In the genomic region with DNA sequence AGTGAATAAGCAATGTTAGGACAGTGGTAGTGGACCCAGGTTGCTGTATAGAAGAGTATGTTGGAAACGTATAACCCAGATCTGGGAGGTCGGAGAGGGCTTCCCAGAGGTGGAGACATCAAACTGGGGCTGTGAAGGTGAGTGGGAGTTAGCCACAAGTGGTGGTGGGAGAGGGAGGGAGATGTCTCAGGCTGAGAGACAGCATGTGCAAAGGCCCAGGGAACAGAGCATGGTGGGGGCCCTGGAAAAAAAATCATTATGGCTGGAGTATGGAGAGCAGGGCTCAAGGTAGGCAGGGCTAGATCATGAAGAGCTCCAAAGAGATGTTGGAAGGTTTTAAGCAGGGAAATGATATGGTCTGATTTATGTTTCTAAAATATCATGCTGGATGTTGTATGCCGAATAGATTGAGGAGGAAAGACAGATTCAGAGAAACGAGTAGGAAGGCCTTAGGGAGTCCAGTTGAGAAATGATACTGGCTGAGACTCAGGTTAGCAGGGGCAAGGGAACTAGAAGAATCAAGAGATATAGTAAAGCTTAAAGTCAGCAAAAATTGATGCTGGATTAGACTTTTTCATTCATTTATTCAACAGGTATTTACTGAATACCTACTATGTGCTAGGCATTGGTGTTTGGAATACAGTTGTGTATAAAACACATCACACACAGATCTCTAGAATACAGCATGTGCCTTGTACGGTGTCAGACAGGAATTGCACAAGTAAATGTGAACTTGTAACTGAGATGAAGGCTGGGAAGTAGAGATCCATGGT, we compare ENCODE assay signal across 22 cellular contexts. TPM values are rescaled to one million over a fixed set of nuclear protein-coding genes. Genes with fewer than 3 reads are reported as not detected.
A peak's percentile ranks its signal among the peaks of the same experiment; 100 is the strongest.
DNase-seq lines count a peak whose midpoint lies in the region; ATAC-seq, FAIRE-seq and TF ChIP-seq lines count a peak whose summit lies in the region.
"Had no signal": no experiment of that assay in that cellular context is flagged by ENCODE, and none has a peak within 500 bp of the region (broad histone marks: within the 10 kb centered on the region; RNA-seq: fewer than 3 reads in every experiment).

No MANE protein-coding gene starts in this region.

- no peak overlapping the region for H3K27ac ChIP-seq in HepG2 (ENCODE audit: extremely low read length, insufficient read depth, low read length)
- no peak overlapping the region for H3K27ac ChIP-seq in right lobe of liver
- H3K27ac ChIP-seq in K562 (ENCODE audit: extremely low read depth, low read depth, low read length): no peak overlapping the region
- H3K27ac ChIP-seq in thyroid gland: peak overlapping the region; percentile 49 to 84 (median 83)

- H3K9me3 ChIP-seq in HepG2 (ENCODE audit: low read length): no peaks in the 10 kb centered on the region
- H3K9me3 ChIP-seq in right lobe of liver: no peaks in the 10 kb centered on the region
- no peaks in the 10 kb centered on the region for H3K9me3 ChIP-seq in K562 (replicated peaks; ENCODE audit: control insufficient read depth, insufficient read depth, low read depth, low read length)
- H3K9me3 ChIP-seq in thyroid gland: no peaks in the 10 kb centered on the region
- H3K9me3 ChIP-seq: BE2C, Caco-2, MG63 had no signal

- H3K9me3 Mint-ChIP-seq in naive thymus-derived CD8-positive, alpha-beta T cell: no peaks in the 10 kb centered on the region
- H3K9me3 Mint-ChIP-seq in type B pancreatic cell: no peaks in the 10 kb centered on the region
- H3K9me3 Mint-ChIP-seq: H9 had no signal

- H3K79me2 ChIP-seq in HepG2 (ENCODE audit: insufficient read depth, low read length): no peaks in the 10 kb centered on the region
- H3K79me2 ChIP-seq in K562 (ENCODE audit: control insufficient read depth, insufficient read depth, low read length): peaks cover 11% of the 10 kb centered on the region; the same call in 1 of the 3 replicates

- H3K36me3 ChIP-seq in HepG2 (replicated peaks in 1 of 2; ENCODE audit: control insufficient read depth in 1 of 2, insufficient read depth in 2 of 2, low read length in 2 of 2): no peaks in the 10 kb centered on the region
- H3K36me3 ChIP-seq in right lobe of liver: no peaks in the 10 kb centered on the region
- no peaks in the 10 kb centered on the region for H3K36me3 ChIP-seq in K562 (ENCODE audit: control insufficient read depth, insufficient read depth, low read length)
- H3K36me3 ChIP-seq in thyroid gland: no peaks in the 10 kb centered on the region
- H3K36me3 ChIP-seq: MG63 had no signal

- TF ChIP-seq EP300 in HepG2 (IDR thresholded peaks at IDR 0.05; ENCODE audit: low read depth in 2 of 2, low read length in 2 of 2) (no peak), HepG2 (CRISPR knock-in tag; IDR thresholded peaks at IDR 0.05; ENCODE audit: borderline replicate concordance) (no peak), K562 (IDR thresholded peaks at IDR 0.05; ENCODE audit: low read length) (no peak)

- in situ Hi-C loops in HepG2 (cut with HindIII; ENCODE audit: extremely low pct_ligation_motif_present, low pct_unique_long_range_greater_than_20kb): no loop called here
- in situ Hi-C loops in K562 (cut with MboI): no loop called here

- no peak overlapping the region for H2AFZ ChIP-seq in HepG2 (ENCODE audit: low read length)
- H2AFZ ChIP-seq in K562 (ENCODE audit: low read depth, low read length): no peak overlapping the region

- DNase-seq in HepG2 (ENCODE audit: low spot score) (no peak), right lobe of liver (no peak), K562 (ENCODE audit: extremely low read depth in 1 of 4, low spot score in 3 of 4) (no peak), thyroid gland (no peak), erythroblast (lab: John Stamatoyannopoulos, UW) (no peak), type B pancreatic cell (ENCODE audit: extremely low spot score, unreplicated experiment) (no peak)
- DNase-seq in naive thymus-derived CD8-positive, alpha-beta T cell: no peak
- DNase-seq in activated CD4-positive, alpha-beta T cell treated with anti-CD3 and anti-CD28 coated beads, Interleukin-2, amount 50 U/mL, for 4 hours: no peak
- DNase-seq: BE2C, Caco-2, DMS 273 treated with DMSO at 0.1 percent for 48 hours, DMS79 treated with DMSO at 0.1 percent for 48 hours, H9, MG63, NCI-H1417, NCI-H1694 treated with DMSO at 0.1 percent for 48 hours, NCI-H2081 treated with DMSO at 0.1 percent for 48 hours, NCI-H2171 treated with DMSO at 0.1 percent for 48 hours, NCI-H524 treated with DMSO at 0.1 percent for 48 hours, NCI-H82 had no signal

- 95% methylated on average over 5 of the region's 5 CpGs for WGBS in HepG2 (ENCODE audit: low lambda C conversion rate)
- WGBS in right lobe of liver (ENCODE audit: insufficient coverage, low coverage, low lambda C conversion rate, missing lambda C conversion rate): 81% methylated on average over 5 of the region's 5 CpGs
- 75% methylated on average over 5 of the region's 5 CpGs for WGBS in K562 (ENCODE audit: insufficient coverage, low coverage, missing lambda C conversion rate)
- 85 to 92% methylated on average over 5 of the region's 5 CpGs for WGBS in thyroid gland, 2 donors

- H3K4me2 ChIP-seq in HepG2 (ENCODE audit: low read depth, low read length) (no peak overlapping the region), K562 (ENCODE audit: insufficient read depth, low read length) (no peak overlapping the region)

- intact Hi-C loops in HepG2 (cut with micrococcal nuclease; ENCODE audit: unreplicated experiment): no loop called here
- intact Hi-C loops in right lobe of liver (cut with DNase I): no loop called here
- intact Hi-C loops in K562 (cut with micrococcal nuclease): no loop called here
- intact Hi-C loops in thyroid gland (cut with DNase I): no loop called here

- H3K9ac ChIP-seq in HepG2 (ENCODE audit: insufficient read depth, low read depth, low read length) (no peak overlapping the region), K562 (ENCODE audit: insufficient read depth in 1 of 2, low read depth in 2 of 2, low read length in 2 of 2) (no peak overlapping the region)

- H3K4me1 ChIP-seq in HepG2 (ENCODE audit: insufficient read depth, low read length) (peaks cover 88% of the 10 kb centered on the region), right lobe of liver (peaks cover 0 to 22% (median 0%) of the 10 kb centered on the region in 4 donors), K562 (replicated peaks in 1 of 2; ENCODE audit: control insufficient read depth in 2 of 2, insufficient read depth in 2 of 2, low read length in 2 of 2) (peaks cover 13 to 58% of the 10 kb centered on the region in 2 experiments; a peak in 4 of 5 replicates), thyroid gland (peaks cover 78 to 79% of the 10 kb centered on the region in 2 donors)
- H3K4me1 ChIP-seq: Caco-2 had no signal

- peaks cover 4% of the 10 kb centered on the region for H3K9me1 ChIP-seq in K562 (ENCODE audit: control insufficient read depth, insufficient read depth, low read length)

- POLR2A ChIA-PET in HepG2 (lab: Yijun Ruan, JAX) (interaction anchor here (12.6 kb wide), 1 partner anchor 17 kb away, joined by 120 read pairs; the partner anchor contains the start of gene ITPR1), K562 (lab: Yijun Ruan, JAX) (interaction anchor here (0.6 to 10.9 kb wide), 4 partner anchors 9 to 507 kb away, joined by 3 to 220 read pairs (median 24); partner anchors contain the start of gene ITPR1)
- POLR2A ChIA-PET in naive thymus-derived CD8-positive, alpha-beta T cell (lab: Charles Lee): interaction anchor here (1.8 to 2.9 kb wide), 3 partner anchors 9 to 17 kb away, joined by 6 to 11 read pairs (median 6); partner anchors contain the start of gene ITPR1

- FAIRE-seq in HepG2 (lab: Jason Lieb, UNC): no peak
- FAIRE-seq in K562 (lab: Jason Lieb, UNC): no peak
- FAIRE-seq: A204.1 had no signal

- no peak overlapping the region for H3K4me3 ChIP-seq in HepG2 (replicated peaks in 1 of 3; ENCODE audit: insufficient read depth in 1 of 3, low read depth in 2 of 3, low read length in 3 of 3)
- H3K4me3 ChIP-seq in right lobe of liver: no peak overlapping the region
- no peak overlapping the region for H3K4me3 ChIP-seq in K562
- H3K4me3 ChIP-seq in thyroid gland (replicated peaks in 1 of 3): no peak overlapping the region
- H3K4me3 ChIP-seq: MG63 had no signal

- H3K4me1 Mint-ChIP-seq in naive thymus-derived CD8-positive, alpha-beta T cell: peaks cover 39 to 90% (median 70%) of the 10 kb centered on the region in 4 donors
- peaks cover 76% of the 10 kb centered on the region for H3K4me1 Mint-ChIP-seq in type B pancreatic cell (ENCODE audit: unreplicated experiment)

- TF ChIP-seq RAD21 in HepG2 (CRISPR knock-in tag; IDR thresholded peaks at IDR 0.05): no peak
- no peak for TF ChIP-seq RAD21 in K562 (CRISPR knock-in tag; conservative IDR thresholded peaks at IDR 0.05 in 1 of 2, IDR thresholded peaks at IDR 0.05 in 1 of 2)

- peaks cover 0 to 13% (median 5%) of the 10 kb centered on the region in 3 donors for H3K36me3 Mint-ChIP-seq in naive thymus-derived CD8-positive, alpha-beta T cell
- peaks cover 16% of the 10 kb centered on the region for H3K36me3 Mint-ChIP-seq in type B pancreatic cell

- ATAC-seq in HepG2 (no peak), right lobe of liver (no peak), K562 (no peak)
- no peak for ATAC-seq in naive thymus-derived CD8-positive, alpha-beta T cell
- ATAC-seq: Panc1 had no signal

- H3K27ac Mint-ChIP-seq in naive thymus-derived CD8-positive, alpha-beta T cell: peak overlapping the region in 6 of 10 donors; percentile 25 to 79 (median 58)
- no peak overlapping the region for H3K27ac Mint-ChIP-seq in type B pancreatic cell
- H3K27ac Mint-ChIP-seq: H9 had no signal

- no peak overlapping the region for H3K4me3 Mint-ChIP-seq in naive thymus-derived CD8-positive, alpha-beta T cell
- no peak overlapping the region for H3K4me3 Mint-ChIP-seq in type B pancreatic cell
- H3K4me3 Mint-ChIP-seq: H9 had no signal

- H3K27me3 ChIP-seq in HepG2 (ENCODE audit: control insufficient read depth in 1 of 2, insufficient read depth in 2 of 2, low read length in 2 of 2): no peaks in the 10 kb centered on the region
- H3K27me3 ChIP-seq in right lobe of liver: no peaks in the 10 kb centered on the region
- no peaks in the 10 kb centered on the region for H3K27me3 ChIP-seq in K562 (ENCODE audit: control insufficient read depth in 2 of 2, insufficient read depth in 2 of 2, low read length in 2 of 2)
- no peaks in the 10 kb centered on the region for H3K27me3 ChIP-seq in thyroid gland
- H3K27me3 ChIP-seq: BE2C, MG63 had no signal

- TF ChIP-seq CTCF in HepG2 (CRISPR knock-in tag; IDR thresholded peaks at IDR 0.05) (no peak), right lobe of liver (IDR thresholded peaks at IDR 0.05) (no peak), K562 (IDR thresholded peaks at IDR 0.05 in 2 of 3, conservative IDR thresholded peaks at IDR 0.05 in 1 of 3; ENCODE audit: insufficient read depth in 2 of 3, low read depth in 1 of 3, low read length in 3 of 3) (no peak), thyroid gland (IDR thresholded peaks at IDR 0.05) (no peak), type B pancreatic cell (conservative IDR thresholded peaks at IDR 0.05) (no peak)

- no peaks in the 10 kb centered on the region for H4K20me1 ChIP-seq in HepG2 (ENCODE audit: insufficient read depth, low read length)
- no peaks in the 10 kb centered on the region; the same call in 1 of the 2 replicates for H4K20me1 ChIP-seq in K562 (replicated peaks; ENCODE audit: control insufficient read depth, insufficient read depth, low read length)

- no peaks in the 10 kb centered on the region for H3K27me3 Mint-ChIP-seq in naive thymus-derived CD8-positive, alpha-beta T cell
- no peaks in the 10 kb centered on the region for H3K27me3 Mint-ChIP-seq in type B pancreatic cell

- BruUV-seq in HepG2 (replicated peaks; lab: Mats Ljungman, UMichigan) (no TSS peak), K562 (replicated peaks; lab: Mats Ljungman, UMichigan) (no TSS peak)

- CTCF ChIA-PET in HepG2 (lab: Yijun Ruan, JAX; ENCODE audit: low intra/inter-chr PET ratio, low total read pairs): no interaction called here
- CTCF ChIA-PET in K562 (lab: Yijun Ruan, JAX; ENCODE audit: low intra/inter-chr PET ratio): no interaction called here

- TF ChIP-seq POLR2A in HepG2 (IDR thresholded peaks at IDR 0.05; ENCODE audit: insufficient read depth in 1 of 2, low read depth in 2 of 2, low read length in 2 of 2): no peak
- TF ChIP-seq POLR2A in right lobe of liver (IDR thresholded peaks at IDR 0.05): no peak
- no peak for TF ChIP-seq POLR2A in K562 (conservative IDR thresholded peaks at IDR 0.05)
- no peak for TF ChIP-seq POLR2A in thyroid gland (IDR thresholded peaks at IDR 0.05)
- no peak for TF ChIP-seq POLR2A in erythroblast (IDR thresholded peaks at IDR 0.05; ENCODE audit: low read length)

RNA-seq across cellular contexts. Expression of gene ITPR1, which starts 17.0 kb away (rescaled TPM):
- 10.1 and 11.4 TPM in 2 replicates for total RNA-seq in HepG2 (2016; rRNA removed; fragmentation: Illumina TruSeq; extraction: Trizol)
- 1.5 and 2.1 TPM in 2 replicates for total RNA-seq in HepG2 (2016; cell fraction: cytosol; rRNA removed; fragmentation: Illumina TruSeq; extraction: Trizol; ENCODE audit: low read depth)
- 11.8 and 12.0 TPM in 2 replicates for total RNA-seq in HepG2 (2016; cell fraction: insoluble cytoplasmic fraction; rRNA removed; fragmentation: Illumina TruSeq; extraction: Trizol)
- total RNA-seq in HepG2 (2016; cell fraction: membrane; rRNA removed; fragmentation: Illumina TruSeq; extraction: Trizol): 3.9 and 4.1 TPM in 2 replicates
- total RNA-seq in HepG2 (2016; cell fraction: nucleus; rRNA removed; fragmentation: Illumina TruSeq; extraction: Trizol): 32.1 and 34.1 TPM in 2 replicates
- 6.3 and 10.0 TPM in 2 replicates for polyA plus RNA-seq in HepG2 (2011; rRNA removed)
- polyA plus RNA-seq in HepG2 (2011; cell fraction: cytosol; rRNA removed): 4.4 and 4.5 TPM in 2 replicates
- polyA plus RNA-seq in HepG2 (2011; cell fraction: nucleus; rRNA removed): 9.3 and 10.4 TPM in 2 replicates
- polyA plus RNA-seq in HepG2 (2012): 9.7 and 13.7 TPM in 2 replicates
- 0.59 and 0.74 TPM in 2 replicates for polyA plus RNA-seq in HepG2 (2016; cell fraction: cytosol; fragmentation: Illumina TruSeq; extraction: Trizol; ENCODE audit: low read depth)
- polyA plus RNA-seq in HepG2 (2016; cell fraction: insoluble cytoplasmic fraction; fragmentation: Illumina TruSeq; extraction: Trizol; ENCODE audit: low read depth): 5.4 and 5.7 TPM in 2 replicates
- polyA plus RNA-seq in HepG2 (2016; cell fraction: membrane; fragmentation: Illumina TruSeq; extraction: Trizol; ENCODE audit: low read depth): 0.90 and 1.2 TPM in 2 replicates
- polyA plus RNA-seq in HepG2 (2016; cell fraction: nucleus; fragmentation: Illumina TruSeq; extraction: Trizol; ENCODE audit: insufficient read depth, low read depth): 12.6 and 14.0 TPM in 2 replicates
- 31.4 and 330 TPM in 2 replicates for polyA minus RNA-seq in HepG2 (2011; rRNA and poly(A)+ RNA removed; ENCODE audit: low replicate concordance)
- 12.1 and 15.5 TPM in 2 replicates for polyA minus RNA-seq in HepG2 (2011; cell fraction: cytosol; rRNA and poly(A)+ RNA removed)
- 75.3 and 85.2 TPM in 2 replicates for polyA minus RNA-seq in HepG2 (2011; cell fraction: nucleus; rRNA and poly(A)+ RNA removed)
- total RNA-seq in right lobe of liver: 10 to 100 TPM in 4 of 6 experiments, 1 to 10 TPM in 2; 6.5 to 16.2 (median 11.5) TPM
- total RNA-seq in K562 (2011; cell fraction: chromatin; rRNA removed; ENCODE audit: low replicate concordance): 159 and 255 TPM in 2 replicates
- 75.7 and 94.0 TPM in 2 replicates for total RNA-seq in K562 (2011; cell fraction: nucleolus; rRNA removed)
- 134 and 202 TPM in 2 replicates for total RNA-seq in K562 (2011; cell fraction: nucleoplasm; rRNA removed)
- 22.4 and 22.9 TPM in 2 replicates for total RNA-seq in K562 (2014; rRNA removed)
- total RNA-seq in K562 (2014; rRNA removed; fragmentation: Illumina TruSeq; extraction: Trizol): 40.0 and 43.3 TPM in 2 replicates
- 31.1 and 32.3 TPM in 2 replicates for total RNA-seq in K562 (2015; rRNA removed; fragmentation: Illumina TruSeq; extraction: Trizol)
- total RNA-seq in K562 (2021): 32.0 and 35.2 TPM in 2 replicates
- 20.6 and 27.4 TPM in 2 replicates for polyA plus RNA-seq in K562 (2011; rRNA removed)
- 5.8 and 10.0 TPM in 2 replicates for polyA plus RNA-seq in K562 (2011; cell fraction: cytosol; rRNA removed)
- 33.1 and 38.3 TPM in 2 replicates for polyA plus RNA-seq in K562 (2011; cell fraction: nucleus; rRNA removed)
- 25.5 and 30.9 TPM in 2 replicates for polyA plus RNA-seq in K562 (2012)
- polyA plus RNA-seq in K562 (2014; fragmentation: Illumina TruSeq; extraction: Trizol): 23.7 and 24.8 TPM in 2 replicates
- 10 to 100 TPM; 26.2 to 33.9 TPM for polyA plus RNA-seq in K562 (2014; fragmentation: Nextera tagmentation; extraction: Ambion mirVana)
- 17.7 and 23.5 TPM in 2 replicates for polyA plus RNA-seq in K562 (2014; rRNA removed)
- polyA minus RNA-seq in K562 (2011; rRNA and poly(A)+ RNA removed): 91.6 and 111 TPM in 2 replicates
- 22.8 and 25.6 TPM in 2 replicates for polyA minus RNA-seq in K562 (2011; cell fraction: cytosol; rRNA and poly(A)+ RNA removed)
- polyA minus RNA-seq in K562 (2011; cell fraction: nucleus; rRNA and poly(A)+ RNA removed): 77.7 and 104 TPM in 2 replicates
- total RNA-seq in naive thymus-derived CD8-positive, alpha-beta T cell: 10 to 100 TPM; 78.7 to 80.4 TPM
- 10 to 100 TPM in 1 of 3 donors, 1 to 10 TPM in 2; 8.3 to 10.6 (median 9.7) TPM for polyA plus RNA-seq in naive thymus-derived CD8-positive, alpha-beta T cell
- total RNA-seq in thyroid gland: 100 to 1,000 TPM; 210 to 261 (median 232) TPM
- 22.0 and 45.9 TPM in 2 replicates for total RNA-seq in type B pancreatic cell (ENCODE audit: low replicate concordance)

RNA-seq across cellular contexts. Expression of gene SUMF1, which starts 43.1 kb away (rescaled TPM):
- total RNA-seq in HepG2 (2016; rRNA removed; fragmentation: Illumina TruSeq; extraction: Trizol): 14.1 and 28.9 TPM in 2 replicates
- 9.1 and 10.4 TPM in 2 replicates for total RNA-seq in HepG2 (2016; cell fraction: cytosol; rRNA removed; fragmentation: Illumina TruSeq; extraction: Trizol; ENCODE audit: low read depth)
- 15.7 and 30.9 TPM in 2 replicates for total RNA-seq in HepG2 (2016; cell fraction: insoluble cytoplasmic fraction; rRNA removed; fragmentation: Illumina TruSeq; extraction: Trizol)
- 10.4 and 11.0 TPM in 2 replicates for total RNA-seq in HepG2 (2016; cell fraction: membrane; rRNA removed; fragmentation: Illumina TruSeq; extraction: Trizol)
- total RNA-seq in HepG2 (2016; cell fraction: nucleus; rRNA removed; fragmentation: Illumina TruSeq; extraction: Trizol): 35.9 and 39.6 TPM in 2 replicates
- polyA plus RNA-seq in HepG2 (2011; rRNA removed): 18.5 and 19.4 TPM in 2 replicates
- polyA plus RNA-seq in HepG2 (2011; cell fraction: cytosol; rRNA removed): 25.4 and 26.1 TPM in 2 replicates
- 23.9 and 25.8 TPM in 2 replicates for polyA plus RNA-seq in HepG2 (2011; cell fraction: nucleus; rRNA removed)
- polyA plus RNA-seq in HepG2 (2012): 13.5 and 16.1 TPM in 2 replicates
- polyA plus RNA-seq in HepG2 (2016; cell fraction: cytosol; fragmentation: Illumina TruSeq; extraction: Trizol; ENCODE audit: low read depth): 2.1 and 2.6 TPM in 2 replicates
- polyA plus RNA-seq in HepG2 (2016; cell fraction: insoluble cytoplasmic fraction; fragmentation: Illumina TruSeq; extraction: Trizol; ENCODE audit: low read depth): 11.5 and 12.3 TPM in 2 replicates
- polyA plus RNA-seq in HepG2 (2016; cell fraction: membrane; fragmentation: Illumina TruSeq; extraction: Trizol; ENCODE audit: low read depth): 4.8 and 5.8 TPM in 2 replicates
- 26.9 and 28.6 TPM in 2 replicates for polyA plus RNA-seq in HepG2 (2016; cell fraction: nucleus; fragmentation: Illumina TruSeq; extraction: Trizol; ENCODE audit: insufficient read depth, low read depth)
- polyA minus RNA-seq in HepG2 (2011; rRNA and poly(A)+ RNA removed; ENCODE audit: low replicate concordance): 41.6 and 45.0 TPM in 2 replicates
- polyA minus RNA-seq in HepG2 (2011; cell fraction: cytosol; rRNA and poly(A)+ RNA removed): 10.6 and 13.7 TPM in 2 replicates
- 63.1 and 66.0 TPM in 2 replicates for polyA minus RNA-seq in HepG2 (2011; cell fraction: nucleus; rRNA and poly(A)+ RNA removed)
- 10 to 100 TPM; 15.9 to 32.4 (median 21.3) TPM for total RNA-seq in right lobe of liver
- 20.5 and 21.4 TPM in 2 replicates for total RNA-seq in K562 (2011; cell fraction: chromatin; rRNA removed; ENCODE audit: low replicate concordance)
- total RNA-seq in K562 (2011; cell fraction: nucleolus; rRNA removed): 18.0 and 18.2 TPM in 2 replicates
- 15.5 and 18.3 TPM in 2 replicates for total RNA-seq in K562 (2011; cell fraction: nucleoplasm; rRNA removed)
- total RNA-seq in K562 (2014; rRNA removed): 6.6 and 8.1 TPM in 2 replicates
- total RNA-seq in K562 (2014; rRNA removed; fragmentation: Illumina TruSeq; extraction: Trizol): 4.2 and 4.6 TPM in 2 replicates
- 4.1 and 4.6 TPM in 2 replicates for total RNA-seq in K562 (2015; rRNA removed; fragmentation: Illumina TruSeq; extraction: Trizol)
- 5.6 and 6.0 TPM in 2 replicates for total RNA-seq in K562 (2021)
- 3.8 and 6.4 TPM in 2 replicates for polyA plus RNA-seq in K562 (2011; rRNA removed)
- polyA plus RNA-seq in K562 (2011; cell fraction: cytosol; rRNA removed): 5.6 and 16.4 TPM in 2 replicates
- polyA plus RNA-seq in K562 (2011; cell fraction: nucleus; rRNA removed): 4.5 and 5.7 TPM in 2 replicates
- 3.5 and 4.1 TPM in 2 replicates for polyA plus RNA-seq in K562 (2012)
- 2.9 and 3.7 TPM in 2 replicates for polyA plus RNA-seq in K562 (2014; fragmentation: Illumina TruSeq; extraction: Trizol)
- polyA plus RNA-seq in K562 (2014; fragmentation: Nextera tagmentation; extraction: Ambion mirVana): 1 to 10 TPM; 1.3 to 1.4 TPM
- polyA plus RNA-seq in K562 (2014; rRNA removed): 5.2 and 7.4 TPM in 2 replicates
- 10.9 and 15.6 TPM in 2 replicates for polyA minus RNA-seq in K562 (2011; rRNA and poly(A)+ RNA removed)
- polyA minus RNA-seq in K562 (2011; cell fraction: cytosol; rRNA and poly(A)+ RNA removed): 4.8 and 5.0 TPM in 2 replicates
- polyA minus RNA-seq in K562 (2011; cell fraction: nucleus; rRNA and poly(A)+ RNA removed): 22.3 and 23.8 TPM in 2 replicates
- 10 to 100 TPM; 13.7 to 14.2 TPM for total RNA-seq in naive thymus-derived CD8-positive, alpha-beta T cell
- polyA plus RNA-seq in naive thymus-derived CD8-positive, alpha-beta T cell: 10 to 100 TPM; 23.4 to 36.4 (median 30.6) TPM
- 10 to 100 TPM; 58.8 to 98.3 (median 74.5) TPM for total RNA-seq in thyroid gland
- total RNA-seq in type B pancreatic cell (ENCODE audit: low replicate concordance): 27.9 and 49.6 TPM in 2 replicates

Comparison
In these comparisons a context has a peak if more than half of its experiments do, and no peak if none do; other contexts are left out.
1. H3K27ac ChIP-seq: peak in thyroid gland (3 of 3); none in HepG2 (single experiment), right lobe of liver (0 of 3) and K562 (single experiment).
2. Of the 241 proteins assayed by ChIP-seq in both HepG2 and K562: peak only in HepG2: none; only in K562: ZBTB26; in both: ZKSCAN1; in neither: 238; mixed calls (peak in some experiments, not most) for 1.